In the genomic region with DNA sequence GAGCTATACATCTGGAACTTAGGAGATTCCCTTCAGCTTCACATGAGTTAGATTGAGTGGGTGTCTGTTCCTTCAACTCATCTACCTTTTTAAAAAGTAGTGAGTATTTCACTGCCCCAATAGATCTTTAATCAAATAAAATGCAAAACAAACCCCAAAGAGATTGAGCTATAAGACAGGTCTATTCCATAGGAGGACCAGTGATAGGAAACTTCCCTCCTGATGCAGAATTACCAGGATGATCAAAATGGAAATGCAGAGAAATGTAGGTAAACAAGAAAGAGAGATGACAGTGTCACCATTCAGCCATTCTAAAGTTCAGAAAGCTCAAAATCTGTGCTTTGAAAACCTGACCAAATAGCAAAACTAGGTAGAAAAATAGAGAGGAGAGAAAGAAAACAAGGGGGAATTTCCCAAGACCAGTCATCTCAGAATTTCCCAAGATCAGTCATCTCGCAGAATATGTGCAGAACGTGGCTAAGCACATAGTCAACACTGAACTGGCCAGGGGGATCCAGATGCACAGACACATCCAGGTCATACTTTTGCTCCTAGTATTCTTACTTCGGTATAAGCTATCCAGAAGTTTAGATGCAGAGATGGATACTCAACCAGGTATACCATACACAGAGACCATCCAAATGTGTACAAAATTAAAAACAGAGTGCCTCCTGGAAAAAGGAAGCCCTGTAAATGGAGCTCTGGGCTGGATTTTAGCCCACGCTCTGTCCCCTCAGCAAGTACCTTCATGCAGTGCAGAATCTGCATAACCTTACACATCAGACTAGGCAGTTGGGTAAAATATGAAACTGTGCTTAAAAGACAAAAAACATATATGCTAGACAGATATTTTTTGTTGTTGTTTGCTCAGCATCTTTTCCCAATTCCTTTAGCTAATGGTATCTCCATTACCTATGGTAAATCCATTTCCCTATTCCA, we compare ENCODE assay signal across 9 cellular contexts. TPM values are rescaled to one million over a fixed set of nuclear protein-coding genes. Genes with fewer than 3 reads are reported as not detected.
A peak's percentile ranks its signal among the peaks of the same experiment; 100 is the strongest.
DNase-seq lines count a peak whose midpoint lies in the region; ATAC-seq and TF ChIP-seq lines count a peak whose summit lies in the region.
"Had no signal": no experiment of that assay in that cellular context is flagged by ENCODE, and none has a peak within 500 bp of the region (broad histone marks: within the 10 kb centered on the region; RNA-seq: fewer than 3 reads in every experiment).

No MANE protein-coding gene starts in this region.

- no peak overlapping the region for H3K4me2 ChIP-seq in mammary epithelial cell (ENCODE audit: insufficient read depth, low read depth, low read length)

- H3K79me2 ChIP-seq in mammary epithelial cell (ENCODE audit: insufficient read depth, low read length), result no peaks in the 10 kb centered on the region

- TF ChIP-seq CTCF in mammary epithelial cell (conservative IDR thresholded peaks at IDR 0.05 in 1 of 2, IDR thresholded peaks at IDR 0.05 in 1 of 2; ENCODE audit: extremely low read depth in 1 of 2, insufficient read depth in 1 of 2, low read depth in 1 of 2, low read length in 2 of 2), result no peak
- no peak for TF ChIP-seq CTCF in tibial artery (IDR thresholded peaks at IDR 0.05)
- TF ChIP-seq CTCF in tibial nerve (IDR thresholded peaks at IDR 0.05), result no peak

- in situ Hi-C loops in mammary epithelial cell (cut with MboI; ENCODE audit: low sequenced_read_pairs in 2 of 2), result no loop called here

- no peaks in the 10 kb centered on the region for H3K36me3 Mint-ChIP-seq in activated naive CD4-positive, alpha-beta T cell treated with anti-CD3 and anti-CD28 coated beads for 36 hours (ENCODE audit: low read depth)

- CTCF ChIA-PET in activated naive CD4-positive, alpha-beta T cell treated with anti-CD3 and anti-CD28 coated beads for 36 hours (lab: Charles Lee), result interaction anchor here (0.7 to 1.7 kb wide), 3 partner anchors 12 to 60 kb away, joined by 3 to 6 read pairs (median 4); no protein-coding TSS in a partner anchor
- CTCF ChIA-PET in mammary epithelial cell (lab: Charles Lee; ENCODE audit: low non-redundant PET), result no interaction called here

- peak; percentile 78 for ATAC-seq in HG03135 (IDR thresholded peaks at IDR 0.05; ENCODE audit: unreplicated experiment)

- no peaks in the 10 kb centered on the region for H3K27me3 Mint-ChIP-seq in activated naive CD4-positive, alpha-beta T cell treated with anti-CD3 and anti-CD28 coated beads for 36 hours (ENCODE audit: low read depth)

- no TSS peak for BruUV-seq in mammary epithelial cell (replicated peaks; lab: Mats Ljungman, UMichigan)

- no peak for TF ChIP-seq EP300 in tibial nerve (IDR thresholded peaks at IDR 0.05)

- dilution Hi-C loops in mammary epithelial cell (cut with HindIII; ENCODE audit: low sequenced_read_pairs), result no loop called here

- peaks cover 23% of the 10 kb centered on the region for H3K4me1 Mint-ChIP-seq in activated naive CD4-positive, alpha-beta T cell treated with anti-CD3 and anti-CD28 coated beads for 36 hours (ENCODE audit: low read depth)

- DNase-seq in activated naive CD4-positive, alpha-beta T cell treated with anti-CD3 and anti-CD28 coated beads for 36 hours, result peak; percentile 76
- no peak for DNase-seq in activated naive CD4-positive, alpha-beta T cell (lab: John Stamatoyannopoulos, UW)
- DNase-seq in mammary epithelial cell, result peak; percentile 77
- no peak for DNase-seq in tibial artery
- DNase-seq in NCI-H1436 (lab: John Stamatoyannopoulos, UW), result no peak
- no peak for DNase-seq in tibial nerve (ENCODE audit: low spot score in 2 of 2)
- no peak for DNase-seq in NCI-H128 (lab: John Stamatoyannopoulos, UW; ENCODE audit: unreplicated experiment)
- DNase-seq: left cardiac atrium had no signal

- H3K4me3 ChIP-seq in mammary epithelial cell (replicated peaks in 1 of 3; ENCODE audit: insufficient read depth in 1 of 3, low read depth in 2 of 3, low read length in 3 of 3), result no peak overlapping the region
- no peak overlapping the region for H3K4me3 ChIP-seq in tibial artery
- no peak overlapping the region for H3K4me3 ChIP-seq in tibial nerve

- 70% methylated on average over 4 of the region's 4 CpGs for WGBS in mammary epithelial cell (ENCODE audit: low coverage, missing lambda C conversion rate)
- WGBS in tibial nerve, 2 donors, result 88 to 89% methylated on average over 4 of the region's 4 CpGs

- no peaks in the 10 kb centered on the region for H3K27me3 ChIP-seq in mammary epithelial cell (ENCODE audit: insufficient read depth, low read length)
- H3K27me3 ChIP-seq in tibial artery, result no peaks in the 10 kb centered on the region
- no peaks in the 10 kb centered on the region for H3K27me3 ChIP-seq in tibial nerve

- intact Hi-C loops in activated naive CD4-positive, alpha-beta T cell treated with anti-CD3 and anti-CD28 coated beads for 36 hours (cut with micrococcal nuclease), result loop anchor here (1.0 to 2.0 kb wide), 7 partner anchors 27 to 474 kb away; a partner anchor contains a TSS
- intact Hi-C loops in mammary epithelial cell (cut with micrococcal nuclease) (no loop called here), tibial artery (cut with DNase I; ENCODE audit: low total_unique reads) (no loop called here)

- H2AFZ ChIP-seq in mammary epithelial cell (ENCODE audit: low read depth, low read length), result peak overlapping the region; percentile 25

- TF ChIP-seq POLR2A in tibial nerve (IDR thresholded peaks at IDR 0.05), result no peak

- no peaks in the 10 kb centered on the region for H3K4me1 ChIP-seq in mammary epithelial cell (ENCODE audit: insufficient read depth, low read length)
- peaks cover 0 to 34% (median 15%) of the 10 kb centered on the region in 4 donors for H3K4me1 ChIP-seq in tibial artery
- no peaks in the 10 kb centered on the region for H3K4me1 ChIP-seq in tibial nerve

- H3K36me3 ChIP-seq in mammary epithelial cell (ENCODE audit: insufficient read depth, low read length) (no peaks in the 10 kb centered on the region), tibial artery (peaks cover 0 to 5% (median 0%) of the 10 kb centered on the region in 3 donors), tibial nerve (no peaks in the 10 kb centered on the region)

- H4K20me1 ChIP-seq in mammary epithelial cell (ENCODE audit: insufficient read depth, low read length), result no peaks in the 10 kb centered on the region

- H3K9ac ChIP-seq in mammary epithelial cell (ENCODE audit: insufficient read depth, low read length), result no peak overlapping the region

- no peaks in the 10 kb centered on the region for H3K9me3 Mint-ChIP-seq in activated naive CD4-positive, alpha-beta T cell treated with anti-CD3 and anti-CD28 coated beads for 36 hours

- H3K27ac Mint-ChIP-seq in activated naive CD4-positive, alpha-beta T cell treated with anti-CD3 and anti-CD28 coated beads for 36 hours, result peak overlapping the region; percentile 0

- H3K9me3 ChIP-seq in mammary epithelial cell (replicated peaks; ENCODE audit: insufficient read depth, low read length), result no peaks in the 10 kb centered on the region
- no peaks in the 10 kb centered on the region for H3K9me3 ChIP-seq in tibial artery
- no peaks in the 10 kb centered on the region for H3K9me3 ChIP-seq in tibial nerve

- H3K27ac ChIP-seq in mammary epithelial cell (ENCODE audit: insufficient read depth, low read depth, low read length), result no peak overlapping the region
- H3K27ac ChIP-seq in tibial artery, result peak overlapping the region; percentile 35 to 67
- H3K27ac ChIP-seq in tibial nerve, result no peak overlapping the region

- no peak overlapping the region for H3K4me3 Mint-ChIP-seq in activated naive CD4-positive, alpha-beta T cell treated with anti-CD3 and anti-CD28 coated beads for 36 hours

RNA-seq across cellular contexts. Expression of a gene that starts 27.4 kb away (rescaled TPM):
- total RNA-seq in activated naive CD4-positive, alpha-beta T cell treated with anti-CD3 and anti-CD28 coated beads for 36 hours, result 1 to 10 TPM; 2.7 to 3.5 TPM
- total RNA-seq in mammary epithelial cell (10 to 100 TPM; 11.9 to 17.8 TPM), tibial nerve (10 to 100 TPM in 3 of 4 donors, 1 to 10 TPM in 1; 8.4 to 26.1 (median 18.0) TPM)
- 1.5 TPM for polyA plus RNA-seq in mammary epithelial cell
- 5.6 TPM for polyA minus RNA-seq in mammary epithelial cell

RNA-seq across cellular contexts. Expression of a gene that starts 55.5 kb away (rescaled TPM):
- 10 to 100 TPM; 30.8 to 33.4 TPM for total RNA-seq in activated naive CD4-positive, alpha-beta T cell treated with anti-CD3 and anti-CD28 coated beads for 36 hours
- total RNA-seq in mammary epithelial cell (10 to 100 TPM in 1 of 2 donors, 1 to 10 TPM in 1; 5.2 to 29.6 TPM), tibial nerve (1 to 10 TPM; 3.7 to 6.8 (median 6.1) TPM)
- polyA plus RNA-seq in mammary epithelial cell, result 16.3 TPM
- 3.6 TPM for polyA minus RNA-seq in mammary epithelial cell

Comparison
In these comparisons a context has a peak if more than half of its experiments do, and no peak if none do; other contexts are left out.
1. DNase-seq: peak in activated naive CD4-positive, alpha-beta T cell treated with anti-CD3 and anti-CD28 coated beads for 36 hours (single experiment) and mammary epithelial cell (single experiment); none in activated naive CD4-positive, alpha-beta T cell (0 of 4), tibial artery (0 of 2), NCI-H1436 (single experiment), tibial nerve (0 of 2) and NCI-H128 (single experiment).
2. H3K27ac ChIP-seq: peak in tibial artery (2 of 2); none in mammary epithelial cell (single experiment) and tibial nerve (0 of 4).